15 cellular contexts compared by ENCODE assay signal in the genomic region with DNA sequence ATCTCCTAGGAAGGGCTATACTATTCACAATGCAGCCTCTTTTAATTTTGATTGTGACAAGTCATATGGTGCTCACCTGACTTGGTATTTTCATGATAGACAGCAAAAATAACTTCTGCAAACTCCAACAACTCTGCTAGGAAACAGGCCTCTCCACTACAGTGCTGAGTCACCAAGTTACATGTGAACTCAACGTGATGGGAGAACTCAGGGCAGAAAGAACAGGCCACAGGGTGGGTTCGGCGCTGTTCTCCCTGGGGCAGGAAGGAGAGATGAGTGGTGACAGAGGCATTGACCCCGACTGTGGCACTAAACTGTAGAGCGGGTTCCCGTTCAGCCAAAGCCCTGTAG.
A peak's percentile ranks its signal among the peaks of the same experiment; 100 is the strongest.
DNase-seq lines count a peak whose midpoint lies in the region; ATAC-seq and TF ChIP-seq lines count a peak whose summit lies in the region.
"Had no signal": no experiment of that assay in that cellular context is flagged by ENCODE, and none has a peak within 500 bp of the region (broad histone marks: within the 10 kb centered on the region; RNA-seq: fewer than 3 reads in every experiment).

No MANE protein-coding gene starts in this region.

- no peaks in the 10 kb centered on the region for H3K27me3 ChIP-seq in Caco-2 (replicated peaks; ENCODE audit: control insufficient read depth, insufficient read depth, low read length)
- no peaks in the 10 kb centered on the region for H3K27me3 ChIP-seq in naive thymus-derived CD4-positive, alpha-beta T cell (ENCODE audit: control insufficient read depth in 2 of 2, insufficient read depth in 2 of 2, low read length in 2 of 2)
- H3K27me3 ChIP-seq: gastroesophageal sphincter had no signal

- peaks cover 37% of the 10 kb centered on the region for H3K36me3 Mint-ChIP-seq in Caco-2 (ENCODE audit: insufficient read depth, unreplicated experiment)
- H3K36me3 Mint-ChIP-seq in naive thymus-derived CD4-positive, alpha-beta T cell: peaks cover 10 to 65% (median 51%) of the 10 kb centered on the region in 5 donors

- POLR2A ChIA-PET in Caco-2 (lab: Charles Lee): no interaction called here
- POLR2A ChIA-PET in naive thymus-derived CD4-positive, alpha-beta T cell (lab: Charles Lee): no interaction called here

- H3K4me1 ChIP-seq in Caco-2: peaks cover 18% of the 10 kb centered on the region
- H3K4me1 ChIP-seq in naive thymus-derived CD4-positive, alpha-beta T cell (ENCODE audit: control insufficient read depth in 2 of 2, insufficient read depth in 2 of 2, low read length in 2 of 2): no peaks in the 10 kb centered on the region
- H3K4me1 ChIP-seq: gastroesophageal sphincter, HAP-1 had no signal

- intact Hi-C loops in Caco-2 (cut with micrococcal nuclease; ENCODE audit: unreplicated experiment): no loop called here
- intact Hi-C loops in naive thymus-derived CD4-positive, alpha-beta T cell (cut with micrococcal nuclease): no loop called here

- CTCF ChIA-PET in Caco-2 (lab: Charles Lee): no interaction called here
- CTCF ChIA-PET in naive thymus-derived CD4-positive, alpha-beta T cell (lab: Charles Lee): no interaction called here

- no peaks in the 10 kb centered on the region for H3K9me3 Mint-ChIP-seq in Caco-2 (ENCODE audit: unreplicated experiment)
- H3K9me3 Mint-ChIP-seq in naive thymus-derived CD4-positive, alpha-beta T cell: peaks cover 0 to 4% (median 0%) of the 10 kb centered on the region in 11 donors

- DNase-seq in Caco-2: no peak
- DNase-seq in OCI-M1 (lab: John Stamatoyannopoulos, UW): peak; percentile 91
- peak; percentile 70 for DNase-seq in choroid plexus epithelial cell (ENCODE audit: low read depth)
- no peak for DNase-seq in naive thymus-derived CD4-positive, alpha-beta T cell
- DNase-seq in foreskin melanocyte: no peak
- no peak for DNase-seq in OCI-M2 (lab: John Stamatoyannopoulos, UW; ENCODE audit: unreplicated experiment)
- DNase-seq: activated CD4-positive, alpha-beta T cell treated with anti-CD3 and anti-CD28 coated beads for 4 hours; endodermal cell; NCI-H2171 treated with DMSO at 0.1 percent for 48 hours; stimulated activated CD4-positive, alpha-beta T cell treated with anti-CD3 and anti-CD28 coated beads, Interleukin-4, amount 100 ng/mL, for 4 hours; stimulated activated naive CD4-positive, alpha-beta T cell treated with Interleukin-2 at 50 U/mL for 16 hours had no signal

- H3K27me3 Mint-ChIP-seq in Caco-2 (ENCODE audit: insufficient read depth, unreplicated experiment): no peaks in the 10 kb centered on the region
- no peaks in the 10 kb centered on the region for H3K27me3 Mint-ChIP-seq in naive thymus-derived CD4-positive, alpha-beta T cell

- peak; percentile 40 for ATAC-seq in naive thymus-derived CD4-positive, alpha-beta T cell
- no peak for ATAC-seq in HG02938 (IDR thresholded peaks at IDR 0.05; ENCODE audit: unreplicated experiment)
- ATAC-seq: gastroesophageal sphincter had no signal

- H3K4me1 Mint-ChIP-seq in Caco-2 (ENCODE audit: low read depth, unreplicated experiment): peaks cover 15% of the 10 kb centered on the region
- peaks cover 0 to 9% (median 0%) of the 10 kb centered on the region in 7 donors for H3K4me1 Mint-ChIP-seq in naive thymus-derived CD4-positive, alpha-beta T cell
- H3K4me1 Mint-ChIP-seq: endodermal cell had no signal

- BruUV-seq in Caco-2 (replicated peaks; lab: Mats Ljungman, UMichigan): no TSS peak

- H3K36me3 ChIP-seq in Caco-2 (ENCODE audit: control insufficient read depth, insufficient read depth, low read length): no peaks in the 10 kb centered on the region; the same call in 1 of the 2 replicates
- H3K36me3 ChIP-seq in naive thymus-derived CD4-positive, alpha-beta T cell (ENCODE audit: control insufficient read depth in 2 of 3, insufficient read depth in 3 of 3, low read length in 3 of 3): peaks cover 0 to 45% (median 9%) of the 10 kb centered on the region in 3 experiments

- H3K9me3 ChIP-seq in Caco-2: no peaks in the 10 kb centered on the region
- H3K9me3 ChIP-seq in naive thymus-derived CD4-positive, alpha-beta T cell (ENCODE audit: control insufficient read depth in 2 of 3, low read length in 3 of 3): no peaks in the 10 kb centered on the region
- H3K9me3 ChIP-seq: gastroesophageal sphincter, HAP-1 had no signal

- H3K4me3 ChIP-seq in Caco-2 (ENCODE audit: low read depth, low read length) (no peak overlapping the region), choroid plexus epithelial cell (ENCODE audit: low read depth, low read length) (no peak overlapping the region)
- H3K4me3 ChIP-seq in naive thymus-derived CD4-positive, alpha-beta T cell (ENCODE audit: low read length): no peak overlapping the region
- H3K4me3 ChIP-seq: gastroesophageal sphincter, HAP-1 had no signal

- peak overlapping the region; percentile 47 for H3K27ac Mint-ChIP-seq in Caco-2 (ENCODE audit: unreplicated experiment)
- H3K27ac Mint-ChIP-seq in naive thymus-derived CD4-positive, alpha-beta T cell: peak overlapping the region in 3 of 9 donors; percentile 30 to 81 (median 43)
- H3K27ac Mint-ChIP-seq: endodermal cell had no signal

- H3K27ac ChIP-seq in naive thymus-derived CD4-positive, alpha-beta T cell (ENCODE audit: low read depth, low read length): no peak overlapping the region
- H3K27ac ChIP-seq: C4-2B, gastroesophageal sphincter had no signal

- H3K4me3 Mint-ChIP-seq in Caco-2 (ENCODE audit: unreplicated experiment): peak overlapping the region; percentile 1
- H3K4me3 Mint-ChIP-seq in naive thymus-derived CD4-positive, alpha-beta T cell: no peak overlapping the region
- H3K4me3 Mint-ChIP-seq: endodermal cell had no signal

- TF ChIP-seq CTCF in Caco-2 (IDR thresholded peaks at IDR 0.05; ENCODE audit: insufficient read depth in 1 of 2, low read depth in 1 of 2, low read length in 1 of 2, severe bottlenecking in 1 of 2, unreplicated experiment in 1 of 2) (no peak), choroid plexus epithelial cell (conservative IDR thresholded peaks at IDR 0.05; ENCODE audit: low read depth, low read length) (no peak)

Comparison
In these comparisons a context has a peak if more than half of its experiments do, and no peak if none do; other contexts are left out.
1. DNase-seq: peak in OCI-M1 (single experiment) and choroid plexus epithelial cell (single experiment); none in Caco-2 (0 of 2), naive thymus-derived CD4-positive, alpha-beta T cell (0 of 9), foreskin melanocyte (single experiment) and OCI-M2 (single experiment).